Comparison of ENCODE assay signal across 2 cellular contexts in the genomic region with DNA sequence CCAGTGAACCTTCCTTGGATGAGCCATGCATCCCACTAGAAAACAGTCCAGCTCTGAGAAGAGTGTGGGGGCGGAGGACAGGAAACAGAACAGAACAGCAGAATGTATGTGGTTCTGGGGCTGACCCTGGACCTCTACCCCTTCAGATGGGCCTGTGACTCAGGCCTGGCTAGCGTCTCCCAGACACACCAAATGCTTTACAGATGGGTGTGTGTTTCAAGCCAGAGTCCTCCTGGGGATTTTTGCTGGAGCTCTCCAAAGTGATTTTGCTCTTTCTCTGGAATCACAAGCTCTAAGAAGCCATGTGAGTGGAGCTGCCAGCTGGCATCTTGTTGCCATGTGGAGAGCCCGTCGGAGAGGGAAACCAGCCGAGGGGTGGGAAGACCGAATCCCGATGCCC.
TF ChIP-seq lines count a peak whose summit lies in the region.

No MANE protein-coding gene starts in this region.

TF ChIP-seq in SK-N-SH, 30 proteins besides CTCF, POLR2A, EP300 and RAD21 (continued from another document):
- TF ChIP-seq PBX3 (IDR thresholded peaks at IDR 0.05): peak; percentile 34; the same call in 1 of the 2 replicates
- TF ChIP-seq, protein P1, sequence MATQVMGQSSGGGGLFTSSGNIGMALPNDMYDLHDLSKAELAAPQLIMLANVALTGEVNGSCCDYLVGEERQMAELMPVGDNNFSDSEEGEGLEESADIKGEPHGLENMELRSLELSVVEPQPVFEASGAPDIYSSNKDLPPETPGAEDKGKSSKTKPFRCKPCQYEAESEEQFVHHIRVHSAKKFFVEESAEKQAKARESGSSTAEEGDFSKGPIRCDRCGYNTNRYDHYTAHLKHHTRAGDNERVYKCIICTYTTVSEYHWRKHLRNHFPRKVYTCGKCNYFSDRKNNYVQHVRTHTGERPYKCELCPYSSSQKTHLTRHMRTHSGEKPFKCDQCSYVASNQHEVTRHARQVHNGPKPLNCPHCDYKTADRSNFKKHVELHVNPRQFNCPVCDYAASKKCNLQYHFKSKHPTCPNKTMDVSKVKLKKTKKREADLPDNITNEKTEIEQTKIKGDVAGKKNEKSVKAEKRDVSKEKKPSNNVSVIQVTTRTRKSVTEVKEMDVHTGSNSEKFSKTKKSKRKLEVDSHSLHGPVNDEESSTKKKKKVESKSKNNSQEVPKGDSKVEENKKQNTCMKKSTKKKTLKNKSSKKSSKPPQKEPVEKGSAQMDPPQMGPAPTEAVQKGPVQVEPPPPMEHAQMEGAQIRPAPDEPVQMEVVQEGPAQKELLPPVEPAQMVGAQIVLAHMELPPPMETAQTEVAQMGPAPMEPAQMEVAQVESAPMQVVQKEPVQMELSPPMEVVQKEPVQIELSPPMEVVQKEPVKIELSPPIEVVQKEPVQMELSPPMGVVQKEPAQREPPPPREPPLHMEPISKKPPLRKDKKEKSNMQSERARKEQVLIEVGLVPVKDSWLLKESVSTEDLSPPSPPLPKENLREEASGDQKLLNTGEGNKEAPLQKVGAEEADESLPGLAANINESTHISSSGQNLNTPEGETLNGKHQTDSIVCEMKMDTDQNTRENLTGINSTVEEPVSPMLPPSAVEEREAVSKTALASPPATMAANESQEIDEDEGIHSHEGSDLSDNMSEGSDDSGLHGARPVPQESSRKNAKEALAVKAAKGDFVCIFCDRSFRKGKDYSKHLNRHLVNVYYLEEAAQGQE (IDR thresholded peaks at IDR 0.05; ENCODE audit: low read depth, low read length): peak; percentile 43; the same call in 1 of the 2 replicates
- no peak for TF ChIP-seq CHD2 (IDR thresholded peaks at IDR 0.05; ENCODE audit: low read length, partially characterized antibody)
- TF ChIP-seq MEF2A (IDR thresholded peaks at IDR 0.05; ENCODE audit: borderline replicate concordance, low read depth): no peak

TF ChIP-seq in HEK293T, 16 proteins besides CTCF, POLR2A, EP300 and RAD21 (continued from another document):
- TF ChIP-seq, protein P2, sequence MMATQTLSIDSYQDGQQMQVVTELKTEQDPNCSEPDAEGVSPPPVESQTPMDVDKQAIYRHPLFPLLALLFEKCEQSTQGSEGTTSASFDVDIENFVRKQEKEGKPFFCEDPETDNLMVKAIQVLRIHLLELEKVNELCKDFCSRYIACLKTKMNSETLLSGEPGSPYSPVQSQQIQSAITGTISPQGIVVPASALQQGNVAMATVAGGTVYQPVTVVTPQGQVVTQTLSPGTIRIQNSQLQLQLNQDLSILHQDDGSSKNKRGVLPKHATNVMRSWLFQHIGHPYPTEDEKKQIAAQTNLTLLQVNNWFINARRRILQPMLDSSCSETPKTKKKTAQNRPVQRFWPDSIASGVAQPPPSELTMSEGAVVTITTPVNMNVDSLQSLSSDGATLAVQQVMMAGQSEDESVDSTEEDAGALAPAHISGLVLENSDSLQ (IDR thresholded peaks at IDR 0.05): no peak
- no peak for TF ChIP-seq HDGF (IDR thresholded peaks at IDR 0.05; ENCODE audit: borderline replicate concordance)
- no peak for TF ChIP-seq LEF1 (IDR thresholded peaks at IDR 0.05; ENCODE audit: borderline replicate concordance)
- TF ChIP-seq ARNT (IDR thresholded peaks at IDR 0.05): no peak
- TF ChIP-seq BHLHE40 (IDR thresholded peaks at IDR 0.05; ENCODE audit: borderline replicate concordance): no peak
- TF ChIP-seq L3MBTL2 (conservative IDR thresholded peaks at IDR 0.05): no peak
- no peak for TF ChIP-seq ZNF384 (IDR thresholded peaks at IDR 0.05)
- TF ChIP-seq TARDBP (IDR thresholded peaks at IDR 0.05): no peak
- TF ChIP-seq CTBP1 (IDR thresholded peaks at IDR 0.05; ENCODE audit: borderline replicate concordance): no peak
- TF ChIP-seq ELF4 (IDR thresholded peaks at IDR 0.05): no peak
- TF ChIP-seq FOXK2 (IDR thresholded peaks at IDR 0.05): no peak
- TF ChIP-seq FOXM1 (IDR thresholded peaks at IDR 0.05; ENCODE audit: borderline replicate concordance): no peak
- no peak for TF ChIP-seq SUZ12 (IDR thresholded peaks at IDR 0.05)
